9 cellular contexts compared by ENCODE assay signal in genomic region chr10:30182191-30183075, GRCh38.
A peak's percentile ranks its signal among the peaks of the same experiment; 100 is the strongest.
DNase-seq lines count a peak whose midpoint lies in the region; TF ChIP-seq lines count a peak whose summit lies in the region.
"Had no signal": no experiment of that assay in that cellular context is flagged by ENCODE, and none has a peak within 500 bp of the region (broad histone marks: within the 10 kb centered on the region; RNA-seq: fewer than 3 reads in every experiment).

No MANE protein-coding gene starts in this region.

- H3K9me3 Mint-ChIP-seq in type B pancreatic cell, result no peaks in the 10 kb centered on the region

- in situ Hi-C loops in astrocyte of the spinal cord (cut with HindIII; ENCODE audit: low sequenced_read_pairs), result no loop called here

- H3K27me3 Mint-ChIP-seq in type B pancreatic cell, result no peaks in the 10 kb centered on the region

- TF ChIP-seq CTCF in HFF-Myc (IDR thresholded peaks at IDR 0.05; ENCODE audit: low read depth, low read length, missing control alignments) (no peak), astrocyte of the spinal cord (IDR thresholded peaks at IDR 0.05; ENCODE audit: low read depth, low read length) (no peak), type B pancreatic cell (conservative IDR thresholded peaks at IDR 0.05) (no peak)

- H3K4me3 Mint-ChIP-seq in type B pancreatic cell, result peak overlapping the region; percentile 27

- H3K27ac Mint-ChIP-seq in type B pancreatic cell, result peak overlapping the region; percentile 70

- H3K36me3 Mint-ChIP-seq in type B pancreatic cell, result no peaks in the 10 kb centered on the region

- H3K4me3 ChIP-seq in HFF-Myc (replicated peaks; ENCODE audit: low read depth, low read length) (peak overlapping the region; percentile 16; the same call in 1 of the 2 replicates), astrocyte of the spinal cord (ENCODE audit: low read depth, low read length) (no peak overlapping the region)

- peaks cover 30% of the 10 kb centered on the region for H3K4me1 Mint-ChIP-seq in type B pancreatic cell (ENCODE audit: unreplicated experiment)

- DNase-seq in HFF-Myc (ENCODE audit: extremely low read depth, low read depth) (peak; percentile 72), astrocyte of the spinal cord (ENCODE audit: low read depth, low spot score) (peak; percentile 88), kidney glomerular epithelial cell (lab: John Stamatoyannopoulos, UW) (peak; percentile 86), type B pancreatic cell (ENCODE audit: extremely low spot score, unreplicated experiment) (no peak), NCI-H2107 treated with DMSO at 0.1 percent for 48 hours (lab: John Stamatoyannopoulos, UW; ENCODE audit: unreplicated experiment) (no peak), superior temporal gyrus (ENCODE audit: extremely low spot score) (no peak)
- DNase-seq in activated CD8-positive, alpha-beta memory T cell treated with anti-CD3 and anti-CD28 coated beads, Interleukin-2, amount 50 U/mL, for 4 hours, result no peak
- DNase-seq: hypothalamus, NCI-H1417 had no signal

Comparison
In these comparisons a context has a peak if more than half of its experiments do, and no peak if none do; other contexts are left out.
1. DNase-seq: peak in HFF-Myc (single experiment), astrocyte of the spinal cord (single experiment) and kidney glomerular epithelial cell (single experiment); none in type B pancreatic cell (single experiment), NCI-H2107 treated with DMSO at 0.1 percent for 48 hours (single experiment), superior temporal gyrus (single experiment) and activated CD8-positive, alpha-beta memory T cell treated with anti-CD3 and anti-CD28 coated beads, Interleukin-2, amount 50 U/mL, for 4 hours (single experiment).